ENCODE assay signal across 1 cellular context in the genomic region with DNA sequence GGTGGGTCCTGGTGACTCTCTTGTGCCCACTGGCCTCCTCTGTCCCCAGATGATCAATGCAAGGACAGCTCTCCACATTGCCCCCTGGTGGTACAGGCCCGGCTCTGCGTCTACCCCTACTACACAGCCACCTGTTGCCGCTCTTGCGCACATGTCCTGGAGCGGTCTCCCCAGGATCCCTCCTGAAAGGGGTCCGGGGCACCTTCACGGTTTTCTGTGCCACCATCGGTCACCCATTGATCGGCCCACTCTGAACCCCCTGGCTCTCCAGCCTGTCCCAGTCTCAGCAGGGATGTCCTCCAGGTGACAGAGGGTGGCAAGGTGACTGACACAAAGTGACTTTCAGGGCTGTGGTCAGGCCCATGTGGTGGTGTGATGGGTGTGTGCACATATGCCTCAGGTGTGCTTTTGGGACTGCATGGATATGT.
TF ChIP-seq lines count a peak whose summit lies in the region.

No MANE protein-coding gene starts in this region.

TF ChIP-seq in K562, 482 proteins besides CTCF, POLR2A, EP300 and RAD21 (continued from another document):
- TF ChIP-seq, protein P1, sequence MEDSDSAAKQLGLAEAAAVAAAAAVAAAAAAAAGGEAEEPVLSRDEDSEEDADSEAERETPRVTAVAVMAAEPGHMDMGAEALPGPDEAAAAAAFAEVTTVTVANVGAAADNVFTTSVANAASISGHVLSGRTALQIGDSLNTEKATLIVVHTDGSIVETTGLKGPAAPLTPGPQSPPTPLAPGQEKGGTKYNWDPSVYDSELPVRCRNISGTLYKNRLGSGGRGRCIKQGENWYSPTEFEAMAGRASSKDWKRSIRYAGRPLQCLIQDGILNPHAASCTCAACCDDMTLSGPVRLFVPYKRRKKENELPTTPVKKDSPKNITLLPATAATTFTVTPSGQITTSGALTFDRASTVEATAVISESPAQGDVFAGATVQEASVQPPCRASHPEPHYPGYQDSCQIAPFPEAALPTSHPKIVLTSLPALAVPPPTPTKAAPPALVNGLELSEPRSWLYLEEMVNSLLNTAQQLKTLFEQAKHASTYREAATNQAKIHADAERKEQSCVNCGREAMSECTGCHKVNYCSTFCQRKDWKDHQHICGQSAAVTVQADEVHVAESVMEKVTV (CRISPR knock-in tag; IDR thresholded peaks at IDR 0.05) = 0 out of 2 replicates have a peak, but pooled peaks have one; percentile 7
